Comparison of ENCODE assay signal across 11 cellular contexts in genomic region chr1:170537798-170538503, GRCh38. TPM values are rescaled to one million over a fixed set of nuclear protein-coding genes. Genes with fewer than 3 reads are reported as not detected.
DNase-seq lines count a peak whose midpoint lies in the region; FAIRE-seq and TF ChIP-seq lines count a peak whose summit lies in the region.
"Had no signal": no experiment of that assay in that cellular context is flagged by ENCODE, and none has a peak within 500 bp of the region (broad histone marks: within the 10 kb centered on the region; RNA-seq: fewer than 3 reads in every experiment).

No MANE protein-coding gene starts in this region.

- no peaks in the 10 kb centered on the region for H3K9me2 ChIP-seq in SK-N-SH

- H2AFZ ChIP-seq in SK-N-SH (ENCODE audit: low read depth): no peak overlapping the region

- peak overlapping the region; percentile 29; the same call in 1 of the 2 replicates for H3K4me2 ChIP-seq in SK-N-SH

- peaks cover 64 to 69% of the 10 kb centered on the region in 2 experiments for H3K36me3 ChIP-seq in SK-N-SH (replicated peaks in 1 of 2; ENCODE audit: control insufficient read depth in 1 of 2, insufficient read depth in 2 of 2, low read length in 1 of 2)
- peaks cover 0 to 39% (median 0%) of the 10 kb centered on the region in 3 donors for H3K36me3 ChIP-seq in Peyer's patch

- peaks cover 57% of the 10 kb centered on the region for H3K4me1 Mint-ChIP-seq in osteocyte (ENCODE audit: unreplicated experiment)

- DNase-seq in GM19239 (ENCODE audit: insufficient read length, low spot score) (no peak), SK-N-SH (no peak), fibroblast of pulmonary artery (ENCODE audit: low read depth) (peak; percentile 78), osteocyte (ENCODE audit: extremely low spot score, unreplicated experiment) (no peak), Peyer's patch (no peak), cerebellar cortex (ENCODE audit: low spot score) (no peak), NCI-H2227 (lab: John Stamatoyannopoulos, UW; ENCODE audit: unreplicated experiment) (no peak), G401 (ENCODE audit: low spot score) (no peak)
- DNase-seq: activated CD4-positive, alpha-beta T cell treated with anti-CD3 and anti-CD28 coated beads, Interleukin-2, amount 50 U/mL, for 1 hour; CD8-positive, alpha-beta T cell had no signal

- CTCF ChIA-PET in SK-N-SH (lab: Yijun Ruan, JAX): no interaction called here

- peak; percentile 66 for FAIRE-seq in GM19239 (lab: Jason Lieb, UNC)

- in situ Hi-C loops in G401 (cut with HindIII; ENCODE audit: low sequenced_read_pairs): no loop called here

- peak overlapping the region; percentile 82 for H3K27ac Mint-ChIP-seq in osteocyte (ENCODE audit: unreplicated experiment)
- H3K27ac Mint-ChIP-seq: CD8-positive, alpha-beta T cell had no signal

- H3K27me3 ChIP-seq in SK-N-SH (ENCODE audit: insufficient read depth) (no peaks in the 10 kb centered on the region), Peyer's patch (no peaks in the 10 kb centered on the region)
- H3K27me3 ChIP-seq: esophagus muscularis mucosa had no signal

- H3F3A ChIP-seq in SK-N-SH (replicated peaks; ENCODE audit: insufficient read depth): peaks cover 23% of the 10 kb centered on the region

- no peak for TF ChIP-seq EP300 in SK-N-SH (IDR thresholded peaks at IDR 0.05; ENCODE audit: borderline replicate concordance in 1 of 2, low read depth in 1 of 2, low read length in 1 of 2)

- TF ChIP-seq POLR2A in Peyer's patch (IDR thresholded peaks at IDR 0.05): no peak

- no peaks in the 10 kb centered on the region for H3K9me3 Mint-ChIP-seq in osteocyte (ENCODE audit: unreplicated experiment)
- H3K9me3 Mint-ChIP-seq: CD8-positive, alpha-beta T cell had no signal

- no peaks in the 10 kb centered on the region for H3K27me3 Mint-ChIP-seq in osteocyte (ENCODE audit: unreplicated experiment)

- H4K20me1 ChIP-seq in SK-N-SH (ENCODE audit: insufficient read depth): no peaks in the 10 kb centered on the region

- H3K27ac ChIP-seq in SK-N-SH (ENCODE audit: low read depth in 2 of 2, low read length in 1 of 2): peak overlapping the region; percentile 51 to 78
- no peak overlapping the region for H3K27ac ChIP-seq in Peyer's patch
- H3K27ac ChIP-seq: esophagus muscularis mucosa had no signal

- TF ChIP-seq CTCF in SK-N-SH (IDR thresholded peaks at IDR 0.05): no peak
- no peak for TF ChIP-seq CTCF in fibroblast of pulmonary artery (IDR thresholded peaks at IDR 0.05; ENCODE audit: low read length, missing control alignments)
- TF ChIP-seq CTCF in osteocyte (IDR thresholded peaks at IDR 0.05): no peak
- TF ChIP-seq CTCF in Peyer's patch (IDR thresholded peaks at IDR 0.05): no peak

- H3K4me3 ChIP-seq in SK-N-SH (ENCODE audit: low read depth in 2 of 2, low read length in 1 of 2) (no peak overlapping the region), fibroblast of pulmonary artery (replicated peaks; ENCODE audit: low read depth, low read length) (no peak overlapping the region), Peyer's patch (no peak overlapping the region)
- H3K4me3 ChIP-seq: esophagus muscularis mucosa had no signal

- H3K9me3 ChIP-seq in SK-N-SH (no peaks in the 10 kb centered on the region), Peyer's patch (no peaks in the 10 kb centered on the region)
- H3K9me3 ChIP-seq: esophagus muscularis mucosa had no signal

- peaks cover 44% of the 10 kb centered on the region for H3K36me3 Mint-ChIP-seq in osteocyte (ENCODE audit: unreplicated experiment)

- POLR2A ChIA-PET in SK-N-SH (lab: Yijun Ruan, JAX): no interaction called here

- no peak for TF ChIP-seq RAD21 in SK-N-SH (IDR thresholded peaks at IDR 0.05; ENCODE audit: low read length)

- H3K4me3 Mint-ChIP-seq in osteocyte (ENCODE audit: unreplicated experiment): peak overlapping the region; percentile 14
- H3K4me3 Mint-ChIP-seq: CD8-positive, alpha-beta T cell had no signal

- H3K9ac ChIP-seq in SK-N-SH: peak overlapping the region; percentile 18; the same call in 1 of the 2 replicates

- H3K79me2 ChIP-seq in SK-N-SH (ENCODE audit: insufficient read depth): peaks cover 88% of the 10 kb centered on the region

- H3K4me1 ChIP-seq in SK-N-SH (ENCODE audit: control insufficient read depth in 1 of 2, insufficient read depth in 2 of 2, low read depth in 1 of 2, low read length in 1 of 2) (peaks cover 7 to 19% of the 10 kb centered on the region in 2 experiments; a peak in 3 of 4 replicates), Peyer's patch (peaks cover 0 to 10% (median 3%) of the 10 kb centered on the region in 4 donors)

TF ChIP-seq in SK-N-SH, 30 proteins besides CTCF, POLR2A, EP300 and RAD21:
- TF ChIP-seq RFX5 (IDR thresholded peaks at IDR 0.05; ENCODE audit: low read length): no peak
- TF ChIP-seq MEF2A (IDR thresholded peaks at IDR 0.05; ENCODE audit: borderline replicate concordance, low read depth): peak; percentile 77
- TF ChIP-seq REST (IDR thresholded peaks at IDR 0.05; ENCODE audit: low read depth, low read length): no peak
- TF ChIP-seq SMC3 (IDR thresholded peaks at IDR 0.05; ENCODE audit: low read depth, low read length): no peak
- TF ChIP-seq FOXM1 (IDR thresholded peaks at IDR 0.05; ENCODE audit: low read depth): no peak
TF ChIP-seq in SK-N-SH: peak in this region for 1.

RNA-seq across cellular contexts. Expression of gene GORAB, which starts 6.0 kb away (rescaled TPM):
- polyA plus RNA-seq in SK-N-SH (2012; rRNA removed): 10.5 and 14.3 TPM in 2 replicates
- 8.6 and 8.9 TPM in 2 replicates for polyA plus RNA-seq in SK-N-SH (2012; cell fraction: cytosol; rRNA removed)
- polyA plus RNA-seq in SK-N-SH (2012; cell fraction: nucleus; rRNA removed): 16.7 and 51.1 TPM in 2 replicates
- total RNA-seq in osteocyte (20.8 and 22.2 TPM in 2 replicates), Peyer's patch (10 to 100 TPM; 19.7 to 52.8 (median 28.7) TPM)
- 16.5 and 20.4 TPM in 2 replicates for total RNA-seq in G401 (2014; rRNA removed; shearing (Covaris generic))

Comparison
In these comparisons a context has a peak if more than half of its experiments do, and no peak if none do; other contexts are left out.
1. H3K27ac ChIP-seq: peak in SK-N-SH (2 of 2); none in Peyer's patch (0 of 4).